ENCODE assay signal across 8 cellular contexts in the genomic region with DNA sequence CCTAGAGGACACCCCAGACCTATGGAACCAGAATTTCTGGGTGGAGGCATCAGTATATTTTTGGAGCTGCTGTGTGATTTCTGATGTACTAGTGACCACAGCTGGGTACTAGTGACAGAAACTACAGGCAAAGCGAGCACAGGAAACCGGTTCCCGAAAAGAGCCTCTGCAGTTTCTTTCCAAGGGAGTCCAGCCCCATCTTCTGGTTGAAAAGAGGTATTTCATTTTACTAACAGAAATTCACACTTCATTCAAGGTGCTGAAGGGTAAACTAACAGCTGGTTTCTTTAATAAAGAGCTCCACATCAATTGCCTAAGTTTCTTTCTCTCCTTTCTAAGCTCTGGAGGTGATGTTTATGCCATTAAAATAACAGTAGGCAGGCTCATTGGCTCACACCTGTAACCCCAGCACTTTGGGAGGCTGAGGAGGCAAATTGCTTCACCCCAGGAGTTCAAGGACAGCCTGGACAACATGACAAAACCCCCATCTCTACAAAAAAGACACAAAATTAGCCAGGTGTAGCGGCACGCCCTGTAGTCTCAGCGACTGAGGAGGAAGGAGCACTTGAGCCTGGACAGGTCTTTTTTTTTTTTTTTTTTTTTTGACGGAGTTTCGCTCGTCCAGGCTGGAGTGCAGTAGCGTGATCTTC. TPM values are rescaled to one million over a fixed set of nuclear protein-coding genes. Genes with fewer than 3 reads are reported as not detected.
DNase-seq lines count a peak whose midpoint lies in the region; ATAC-seq and TF ChIP-seq lines count a peak whose summit lies in the region.

No MANE protein-coding gene starts in this region.

- intact Hi-C loops in stomach (cut with DNase I; ENCODE audit: low total_unique reads): loop anchor here (5.0 kb wide), 1 partner anchor 159 kb away; no protein-coding TSS in a partner anchor

- TF ChIP-seq POLR2A in stomach (IDR thresholded peaks at IDR 0.05): no peak

- H3K4me3 ChIP-seq in AG10803 (ENCODE audit: low read length) (no peak overlapping the region), stomach (no peak overlapping the region)

- ATAC-seq in HG03460 (IDR thresholded peaks at IDR 0.05; ENCODE audit: unreplicated experiment): no peak
- no peak for ATAC-seq in GM19395 (IDR thresholded peaks at IDR 0.05; ENCODE audit: unreplicated experiment)

- DNase-seq in AG10803 (ENCODE audit: low read depth) (peak; percentile 68), GM03348 (ENCODE audit: low spot score) (peak; percentile 80), NCI-H2171 treated with DMSO at 0.1 percent for 48 hours (lab: John Stamatoyannopoulos, UW) (peak; percentile 64), amniotic stem cell (lab: John Stamatoyannopoulos, UW) (peak; percentile 37), hepatic stellate cell (ENCODE audit: low spot score) (peak; percentile 72), stomach (peak; percentile 34)

- H3K4me1 ChIP-seq in stomach: no peaks in the 10 kb centered on the region

- WGBS in stomach, 5 donors: 58 to 63% (median 59%) methylated on average over 9 to 10 of the region's 10 CpGs

- H3K36me3 ChIP-seq in stomach: peaks cover 31 to 79% (median 71%) of the 10 kb centered on the region in 4 donors

- peak; percentile 76 for TF ChIP-seq CTCF in AG10803 (conservative IDR thresholded peaks at IDR 0.05; ENCODE audit: low read length)
- peak in 5 of 7 experiments; percentile 23 to 61 (median 53) for TF ChIP-seq CTCF in stomach (IDR thresholded peaks at IDR 0.05)

- no peaks in the 10 kb centered on the region for H3K9me3 ChIP-seq in stomach

- TF ChIP-seq EP300 in stomach (IDR thresholded peaks at IDR 0.05): no peak

- no peak overlapping the region for H3K27ac ChIP-seq in stomach

- no peaks in the 10 kb centered on the region for H3K27me3 ChIP-seq in stomach

RNA-seq across cellular contexts. Expression of a gene that starts 22.0 kb away (rescaled TPM):
- 100 to 1,000 TPM in 1 of 5 donors, 10 to 100 TPM in 2, 1 to 10 TPM in 2; 5.8 to 116 (median 10.4) TPM for total RNA-seq in stomach
- 10 to 100 TPM; 17.9 to 27.6 (median 26.6) TPM for polyA plus RNA-seq in stomach

RNA-seq across cellular contexts. Expression of a gene that starts 33.1 kb away (rescaled TPM):
- 10 to 100 TPM in 2 of 5 donors, 1 to 10 TPM in 3; 2.7 to 16.9 (median 7.5) TPM for total RNA-seq in stomach
- 1 to 10 TPM; 4.5 to 6.7 (median 5.7) TPM for polyA plus RNA-seq in stomach

RNA-seq across cellular contexts. Expression of a gene that starts 44.0 kb away (rescaled TPM):
- total RNA-seq in stomach: 10 to 100 TPM; 13.0 to 59.8 (median 34.5) TPM
- 10 to 100 TPM in 1 of 3 donors, 1 to 10 TPM in 2; 9.2 to 15.4 (median 9.8) TPM for polyA plus RNA-seq in stomach

RNA-seq across cellular contexts. Expression of a gene that starts 55.0 kb away (rescaled TPM):
- 10 to 100 TPM; 22.8 to 93.9 (median 63.9) TPM for total RNA-seq in stomach
- 10 to 100 TPM; 20.0 to 27.2 (median 24.4) TPM for polyA plus RNA-seq in stomach
